Comparison of ENCODE assay signal across 10 cellular contexts in the genomic region with DNA sequence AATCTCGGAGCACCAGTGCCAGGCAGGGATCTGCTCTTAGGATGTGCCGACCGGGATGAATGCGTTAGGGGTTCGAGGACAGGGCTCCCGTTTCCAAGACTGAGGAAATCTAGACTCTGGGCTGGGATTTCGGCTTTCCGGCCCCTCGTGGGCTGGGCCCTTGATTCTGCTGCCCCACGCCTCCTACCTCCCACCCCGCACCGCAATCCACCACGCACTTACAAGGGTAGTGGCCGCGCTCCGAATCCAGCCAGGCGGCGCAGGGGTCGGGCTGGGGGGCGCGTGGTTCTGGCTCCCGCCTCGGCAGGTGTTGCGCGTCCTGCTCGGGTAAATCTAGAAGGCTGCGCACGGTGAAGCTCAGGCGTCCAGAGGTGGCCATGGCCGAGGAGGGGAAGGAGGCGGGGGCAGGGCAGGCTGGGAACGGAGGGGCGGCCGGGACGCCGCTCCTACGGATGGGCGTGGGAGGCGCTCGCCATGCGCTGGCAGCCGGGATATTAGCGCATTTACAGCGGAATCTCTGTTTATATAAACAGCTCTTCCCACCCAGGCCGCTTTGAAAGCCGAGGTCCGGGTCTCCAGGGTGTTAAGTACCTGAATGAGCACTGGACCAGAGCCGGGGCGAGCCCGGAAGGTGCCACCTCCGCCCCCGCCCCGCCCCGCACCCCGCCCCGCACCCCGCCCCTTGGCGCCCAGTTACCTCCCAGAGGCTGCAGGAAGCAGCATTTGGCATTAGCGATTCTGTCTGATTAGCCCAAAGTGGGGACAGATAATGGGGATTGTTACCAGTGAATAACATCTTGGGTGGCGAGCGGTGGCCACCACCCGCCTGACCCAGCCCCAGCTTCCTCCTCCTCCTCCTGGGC. TPM values are rescaled to one million over a fixed set of nuclear protein-coding genes. Genes with fewer than 3 reads are reported as not detected.
DNase-seq lines count a peak whose midpoint lies in the region; ATAC-seq, FAIRE-seq and TF ChIP-seq lines count a peak whose summit lies in the region.
"Had no signal": no experiment of that assay in that cellular context is flagged by ENCODE, and none has a peak within 500 bp of the region (broad histone marks: within the 10 kb centered on the region; RNA-seq: fewer than 3 reads in every experiment).

Gene NKX2-8 (minus strand): TSS at position 604 of the 863 bp plus-strand sequence. CDS start 225 bp downstream, at position 379.

- no peak within 1 kb of the TSS for H3K27ac Mint-ChIP-seq in Caco-2 (ENCODE audit: unreplicated experiment)

- H3K4me3 ChIP-seq in Caco-2 (ENCODE audit: low read depth, low read length) (peak within 1 kb of the TSS; percentile 69), endothelial cell of umbilical vein (replicated peaks in 1 of 3; ENCODE audit: insufficient read depth in 1 of 3, low read depth in 1 of 3, low read length in 3 of 3) (peak within 1 kb of the TSS in 1 of 3 experiments; percentile 6), neuron (ENCODE audit: low read length) (peak within 1 kb of the TSS; percentile 39)

- ATAC-seq in HG03571 (IDR thresholded peaks at IDR 0.05; ENCODE audit: unreplicated experiment) (no peak), HG03457 (IDR thresholded peaks at IDR 0.05; ENCODE audit: unreplicated experiment) (no peak)

- H3K36me3 ChIP-seq in Caco-2 (ENCODE audit: control insufficient read depth, insufficient read depth, low read length) = no peaks in the 10 kb centered on the region
- H3K36me3 ChIP-seq in endothelial cell of umbilical vein (ENCODE audit: control insufficient read depth in 2 of 2, extremely low read depth in 1 of 2, insufficient read depth in 2 of 2, low read length in 2 of 2) = no peaks in the 10 kb centered on the region
- H3K36me3 ChIP-seq in neuron (ENCODE audit: insufficient read depth, low read length) = no peaks in the 10 kb centered on the region
- H3K36me3 ChIP-seq: ovary had no signal

- no peaks in the 10 kb centered on the region for H3K9me3 Mint-ChIP-seq in Caco-2 (ENCODE audit: unreplicated experiment)

- intact Hi-C loops in Caco-2 (cut with micrococcal nuclease; ENCODE audit: unreplicated experiment) = no loop called here
- intact Hi-C loops in endothelial cell of umbilical vein (cut with micrococcal nuclease) = no loop called here

- peak within 1 kb of the TSS; percentile 67 for H3K4me2 ChIP-seq in endothelial cell of umbilical vein (ENCODE audit: insufficient read depth, low read length)

- no peaks in the 10 kb centered on the region for H4K20me1 ChIP-seq in endothelial cell of umbilical vein (replicated peaks; ENCODE audit: control insufficient read depth, extremely low read depth, insufficient read depth, low read length)

- no peak for TF ChIP-seq EP300 in Ishikawa (IDR thresholded peaks at IDR 0.05; ENCODE audit: borderline replicate concordance)

- no peak for TF ChIP-seq CTCF in Caco-2 (IDR thresholded peaks at IDR 0.05; ENCODE audit: insufficient read depth in 1 of 2, low read depth in 1 of 2, low read length in 1 of 2, severe bottlenecking in 1 of 2, unreplicated experiment in 1 of 2)
- TF ChIP-seq CTCF in endothelial cell of umbilical vein (IDR thresholded peaks at IDR 0.05; ENCODE audit: extremely low read depth in 1 of 2, insufficient read depth in 1 of 2, low read depth in 1 of 2, low read length in 2 of 2) = no peak

- no TSS peak for BruUV-seq in Caco-2 (replicated peaks; lab: Mats Ljungman, UMichigan)
- no TSS peak for BruUV-seq in endothelial cell of umbilical vein (replicated peaks; lab: Mats Ljungman, UMichigan)

- no peak for TF ChIP-seq POLR2A in endothelial cell of umbilical vein (IDR thresholded peaks at IDR 0.05; ENCODE audit: low read depth, low read length)

- H3K4me1 ChIP-seq in Caco-2 (no peaks in the 10 kb centered on the region), endothelial cell of umbilical vein (ENCODE audit: control insufficient read depth, extremely low read depth, insufficient read depth, low read length) (peaks cover 5% of the 10 kb centered on the region), neuron (ENCODE audit: insufficient read depth, low read length) (no peaks in the 10 kb centered on the region)

- POLR2A ChIA-PET in Caco-2 (lab: Charles Lee) = no interaction called here
- POLR2A ChIA-PET in endothelial cell of umbilical vein (lab: Charles Lee) = no interaction called here

- no peaks in the 10 kb centered on the region for H3K4me1 Mint-ChIP-seq in Caco-2 (ENCODE audit: low read depth, unreplicated experiment)

- no peaks in the 10 kb centered on the region for H3K36me3 Mint-ChIP-seq in Caco-2 (ENCODE audit: insufficient read depth, unreplicated experiment)

- no peaks in the 10 kb centered on the region for H3K9me3 ChIP-seq in Caco-2
- H3K9me3 ChIP-seq in endothelial cell of umbilical vein (replicated peaks; ENCODE audit: control insufficient read depth, insufficient read depth, low read length) = no peaks in the 10 kb centered on the region
- H3K9me3 ChIP-seq in neuron (ENCODE audit: low read length) = peaks cover 2% of the 10 kb centered on the region
- H3K9me3 ChIP-seq: ovary had no signal

- H3K9me1 ChIP-seq in endothelial cell of umbilical vein (replicated peaks; ENCODE audit: control insufficient read depth, extremely low read depth, insufficient read depth, low read length) = no peaks in the 10 kb centered on the region

- peak within 1 kb of the TSS; percentile 77 for H3K4me3 Mint-ChIP-seq in Caco-2 (ENCODE audit: unreplicated experiment)

- dilution Hi-C loops in endothelial cell of umbilical vein (cut with MboI; ENCODE audit: extremely low pct_ligation_motif_present, low sequenced_read_pairs) = no loop called here

- CTCF ChIA-PET in Caco-2 (lab: Charles Lee) (no interaction called here), endothelial cell of umbilical vein (lab: Charles Lee) (interaction anchor here (0.5 to 1.9 kb wide), 3 partner anchors 29 to 66 kb away, joined by 3 to 5 read pairs (median 3); no protein-coding TSS in a partner anchor)

- no peak for FAIRE-seq in endothelial cell of umbilical vein (lab: Jason Lieb, UNC)
- FAIRE-seq: GM18507 had no signal

- H3K27ac ChIP-seq in endothelial cell of umbilical vein (ENCODE audit: insufficient read depth, low read depth, low read length) = no peak within 1 kb of the TSS
- H3K27ac ChIP-seq: ovary had no signal

- H2AFZ ChIP-seq in endothelial cell of umbilical vein (ENCODE audit: low read depth, low read length) (no peak within 1 kb of the TSS), neuron (ENCODE audit: low read depth, low read length) (peak within 1 kb of the TSS; percentile 94)

- H3K27me3 Mint-ChIP-seq in Caco-2 (ENCODE audit: insufficient read depth, unreplicated experiment) = peaks cover 2% of the 10 kb centered on the region

- no peak within 1 kb of the TSS for H3K9ac ChIP-seq in endothelial cell of umbilical vein (replicated peaks; ENCODE audit: extremely low read depth, insufficient read depth, low read length)

- DNase-seq in Caco-2 = peak in 1 of 2 experiments; percentile 36
- no peak for DNase-seq in endothelial cell of umbilical vein (ENCODE audit: low read depth, low spot score)
- DNase-seq in central memory CD4-positive, alpha-beta T cell = no peak
- no peak for DNase-seq in activated CD4-positive, CD25-positive, alpha-beta regulatory T cell treated with anti-CD3 and anti-CD28 coated beads, Interleukin-2, amount 50 U/mL, for 72 hours
- DNase-seq: ovary had no signal

- H3K27me3 ChIP-seq in Caco-2 (replicated peaks; ENCODE audit: control insufficient read depth, insufficient read depth, low read length) (peaks cover 2% of the 10 kb centered on the region; the same call in 1 of the 2 replicates), endothelial cell of umbilical vein (ENCODE audit: control insufficient read depth in 2 of 2, insufficient read depth in 2 of 2, low read length in 2 of 2) (peaks cover 62 to 87% of the 10 kb centered on the region in 2 experiments), neuron (ENCODE audit: insufficient read depth, low read length) (peaks cover 95% of the 10 kb centered on the region)
- H3K27me3 ChIP-seq: ovary had no signal

- TF ChIP-seq RAD21 in Ishikawa (IDR thresholded peaks at IDR 0.05; ENCODE audit: low read depth) = no peak

- H3K79me2 ChIP-seq in endothelial cell of umbilical vein (ENCODE audit: control insufficient read depth, insufficient read depth, low read length) = no peaks in the 10 kb centered on the region

TF ChIP-seq in Ishikawa, 13 proteins besides CTCF, POLR2A, EP300 and RAD21 (continues in another document):
- TF ChIP-seq TCF12 (IDR thresholded peaks at IDR 0.05; ENCODE audit: low read depth) = 0 out of 2 replicates have a peak, but pooled peaks have one; percentile 25

TF ChIP-seq in endothelial cell of umbilical vein, 7 proteins besides CTCF, POLR2A, EP300 and RAD21:
- TF ChIP-seq JUN (IDR thresholded peaks at IDR 0.05; ENCODE audit: borderline replicate concordance, insufficient read depth, insufficient read length, low read depth) (no peak), EZH2 (IDR thresholded peaks at IDR 0.05; ENCODE audit: borderline replicate concordance, low read depth, low read length, severe bottlenecking) (peak; percentile 54)
- TF ChIP-seq, protein P1, sequence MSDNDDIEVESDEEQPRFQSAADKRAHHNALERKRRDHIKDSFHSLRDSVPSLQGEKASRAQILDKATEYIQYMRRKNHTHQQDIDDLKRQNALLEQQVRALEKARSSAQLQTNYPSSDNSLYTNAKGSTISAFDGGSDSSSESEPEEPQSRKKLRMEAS (IDR thresholded peaks at IDR 0.05; ENCODE audit: insufficient read depth, insufficient read length) = no peak

RNA-seq across cellular contexts. Expression of gene NKX2-8, which starts in this region (rescaled TPM):
- total RNA-seq in Caco-2 (2022) (0.23 TPM in 1 of 2 replicates, not detected in the other), endothelial cell of umbilical vein (not detected in 2 replicates)
- not detected in 2 replicates for polyA plus RNA-seq in endothelial cell of umbilical vein
- not detected in 2 replicates for polyA plus RNA-seq in endothelial cell of umbilical vein (2011; cell fraction: cytosol; rRNA removed)
- not detected in 2 replicates for polyA plus RNA-seq in endothelial cell of umbilical vein (2011; cell fraction: nucleus; rRNA removed)
- not detected in 2 replicates for polyA plus RNA-seq in endothelial cell of umbilical vein (2012)
- not detected in 2 replicates for polyA minus RNA-seq in endothelial cell of umbilical vein
- not detected for polyA minus RNA-seq in endothelial cell of umbilical vein (2011; cell fraction: cytosol; rRNA and poly(A)+ RNA removed)
- not detected in 2 replicates for polyA minus RNA-seq in endothelial cell of umbilical vein (2011; cell fraction: nucleus; rRNA and poly(A)+ RNA removed)
- total RNA-seq: ovary had no signal
- polyA plus RNA-seq: ovary had no signal
